Comparison of ENCODE assay signal across 28 cellular contexts in genomic region chr2:160068906-160069305, GRCh38. TPM values are rescaled to one million over a fixed set of nuclear protein-coding genes. Genes with fewer than 3 reads are reported as not detected.
"Had no signal": no experiment of that assay in that cellular context is flagged by ENCODE, and none has a peak within 500 bp of the region (broad histone marks: within the 10 kb centered on the region; RNA-seq: fewer than 3 reads in every experiment).

No MANE protein-coding gene starts in this region.

- DNase-seq: cerebellar nuclear complex; effector CD8-positive, alpha-beta T cell; endodermal cell; foreskin fibroblast; heart left ventricle; islet precursor cell; kidney glomerular epithelial cell; left ventricle myocardium superior; lower lobe of right lung; natural killer cell; posterior cingulate gyrus; psoas muscle; right cardiac atrium; sigmoid colon; spleen; stimulated activated CD4-positive, alpha-beta T cell treated with anti-CD3 and anti-CD28 coated beads, Interleukin-2, amount 100 ng/mL, for 48 hours; stimulated activated naive B cell treated with anti-CD40 and anti-IgM and Interleukin-4, amounts not matched to agents 10 μg/mL and 1 μg/mL and 100 μg/mL, for 72 hours; trophoblast cell had no signal

- H3K36me3 ChIP-seq: gastroesophageal sphincter, heart left ventricle, lower lobe of right lung, neutrophil, sigmoid colon, spleen, suprapubic skin, vagina had no signal

- H2AFZ ChIP-seq: hepatocyte had no signal

- H3K79me2 ChIP-seq: hepatocyte had no signal

- H3K27ac Mint-ChIP-seq: endodermal cell; natural killer cell; stimulated activated naive B cell treated with anti-CD40 and anti-IgM and Interleukin-4, amounts not matched to agents 10 μg/mL and 1 μg/mL and 100 μg/mL, for 72 hours; stimulated activated naive CD8-positive, alpha-beta T cell treated with anti-CD3 and anti-CD28 coated beads, Interleukin-15, Interleukin-2, amounts not matched to agents 100 ng/mL and 50 ng/mL, for 24 hours had no signal

- H3K4me2 ChIP-seq: hepatocyte had no signal

- H3K4me3 ChIP-seq: gastroesophageal sphincter, heart left ventricle, hepatocyte, lower lobe of right lung, psoas muscle, sigmoid colon, spleen, suprapubic skin, vagina had no signal

- H3K4me1 Mint-ChIP-seq: natural killer cell; neural crest cell; stimulated activated naive B cell treated with anti-CD40 and anti-IgM and Interleukin-4, amounts not matched to agents 10 μg/mL and 1 μg/mL and 100 μg/mL, for 72 hours had no signal

- H3K9me3 ChIP-seq: gastroesophageal sphincter, lower lobe of right lung, neutrophil, psoas muscle, sigmoid colon, suprapubic skin, vagina had no signal

- H3K4me1 ChIP-seq: lower lobe of right lung, psoas muscle, sigmoid colon, spleen, vagina had no signal

- H3K4me3 Mint-ChIP-seq: endodermal cell; natural killer cell; neural crest cell; stimulated activated naive B cell treated with anti-CD40 and anti-IgM and Interleukin-4, amounts not matched to agents 10 μg/mL and 1 μg/mL and 100 μg/mL, for 72 hours; stimulated activated naive CD8-positive, alpha-beta T cell treated with anti-CD3 and anti-CD28 coated beads, Interleukin-15, Interleukin-2, amounts not matched to agents 100 ng/mL and 50 ng/mL, for 24 hours had no signal

- H3K36me3 Mint-ChIP-seq: natural killer cell; stimulated activated naive B cell treated with anti-CD40 and anti-IgM and Interleukin-4, amounts not matched to agents 10 μg/mL and 1 μg/mL and 100 μg/mL, for 72 hours had no signal

- H3K27ac ChIP-seq: epithelial cell of prostate, gastroesophageal sphincter, heart left ventricle, hepatocyte, lower lobe of right lung, neutrophil, psoas muscle, sigmoid colon, spleen, suprapubic skin, vagina had no signal

- H3K27me3 ChIP-seq: gastroesophageal sphincter, heart left ventricle, hepatocyte, sigmoid colon, suprapubic skin, vagina had no signal

- ATAC-seq: esophagus mucosa; gastroesophageal sphincter; heart left ventricle; left ventricle myocardium superior; lower lobe of right lung; natural killer cell; psoas muscle; right cardiac atrium; stimulated activated naive B cell treated with anti-CD40 and anti-IgM and Interleukin-4, amounts not matched to agents 10 μg/mL and 1 μg/mL and 100 μg/mL, for 72 hours had no signal

- H3K9me3 Mint-ChIP-seq: natural killer cell had no signal

RNA-seq across cellular contexts. Expression of gene PLA2R1, which starts 6.5 kb away (rescaled TPM):
- total RNA-seq: mononuclear cell, natural killer cell had no signal
